ENCODE assay signal across 8 cellular contexts in the genomic region with DNA sequence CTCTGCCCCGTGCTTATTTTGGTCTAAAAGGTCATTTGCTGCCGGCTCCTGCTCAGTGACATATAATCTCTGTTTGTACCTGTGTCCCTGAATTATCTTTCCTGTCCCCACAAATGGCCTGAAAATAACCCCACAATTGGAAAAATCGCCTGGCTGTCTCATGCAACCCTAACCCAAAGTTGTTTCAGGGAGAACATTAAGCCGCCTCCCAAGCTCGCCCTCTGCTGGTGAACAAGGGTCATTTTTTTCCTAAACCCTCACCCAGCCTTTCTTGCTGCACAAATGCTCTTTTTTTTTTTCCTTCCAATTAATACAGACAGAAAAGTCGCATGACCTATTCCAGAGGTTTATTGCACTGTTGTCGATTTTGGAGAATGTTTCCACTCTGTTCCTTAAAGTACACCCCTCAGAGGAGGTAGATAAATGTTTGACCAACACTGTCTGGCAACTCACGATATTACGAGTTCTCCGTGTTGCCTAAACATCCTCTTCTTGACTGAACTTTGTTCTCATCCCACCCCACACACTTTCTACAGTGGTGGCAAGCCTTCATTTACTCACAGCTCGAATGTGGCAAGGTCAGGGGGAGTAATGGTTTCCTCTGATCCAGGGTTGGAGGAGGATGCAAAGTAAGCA.
A peak's percentile ranks its signal among the peaks of the same experiment; 100 is the strongest.
DNase-seq lines count a peak whose midpoint lies in the region; ATAC-seq and TF ChIP-seq lines count a peak whose summit lies in the region.

No MANE protein-coding gene starts in this region.

- H3K27me3 Mint-ChIP-seq in activated T-cell treated with anti-CD3 and anti-CD28 coated beads, Interleukin-2, amount 50 U/mL, for 24 hours, result no peaks in the 10 kb centered on the region
- H3K27me3 Mint-ChIP-seq in nephron (ENCODE audit: low read depth), result peaks cover 4% of the 10 kb centered on the region

- WGBS in esophagus squamous epithelium, 2 donors, result 37% methylated on average over 11 of the region's 11 CpGs

- CTCF ChIA-PET in OCI-LY7 (lab: Charles Lee; ENCODE audit: unreplicated experiment), result no interaction called here

- TF ChIP-seq POLR2A in esophagus squamous epithelium (IDR thresholded peaks at IDR 0.05), result no peak

- no peak overlapping the region for H2AFZ ChIP-seq in OCI-LY7 (ENCODE audit: low read length)

- no peaks in the 10 kb centered on the region for H3K36me3 ChIP-seq in OCI-LY7 (ENCODE audit: insufficient read depth, low read length)
- no peaks in the 10 kb centered on the region for H3K36me3 ChIP-seq in esophagus squamous epithelium

- TF ChIP-seq CTCF in OCI-LY7 (conservative IDR thresholded peaks at IDR 0.05; ENCODE audit: low read length) (peak; percentile 93), esophagus squamous epithelium (IDR thresholded peaks at IDR 0.05) (peak; percentile 56 to 83 (median 66)), nephron (IDR thresholded peaks at IDR 0.05; ENCODE audit: unreplicated experiment in 3 of 3) (peak; percentile 82 to 86 (median 86))

- no peaks in the 10 kb centered on the region for H3K79me2 ChIP-seq in OCI-LY7 (ENCODE audit: insufficient read depth, low read depth, low read length)

- H3K9me3 Mint-ChIP-seq in activated T-cell treated with anti-CD3 and anti-CD28 coated beads, Interleukin-2, amount 50 U/mL, for 24 hours, result peaks cover 2% of the 10 kb centered on the region
- no peaks in the 10 kb centered on the region for H3K9me3 Mint-ChIP-seq in nephron

- DNase-seq in EL (peak; percentile 73), OCI-LY7 (ENCODE audit: low spot score) (peak; percentile 62), esophagus squamous epithelium (lab: John Stamatoyannopoulos, UW) (no peak)
- DNase-seq in activated T-cell treated with anti-CD3 and anti-CD28 coated beads, Interleukin-2, amount 50 U/mL, for 24 hours, result peak; percentile 59
- peak; percentile 61 for DNase-seq in stimulated activated naive CD8-positive, alpha-beta T cell treated with anti-CD3 and anti-CD28 coated beads, Interleukin-15, Interleukin-2, amounts not matched to agents 100 U/mL and 50 U/mL, for 24 hours

- POLR2A ChIA-PET in OCI-LY7 (lab: Charles Lee), result interaction anchor here (0.9 kb wide), 1 partner anchor 8 kb away, joined by 3 read pairs; no protein-coding TSS in a partner anchor

- intact Hi-C loops in OCI-LY7 (cut with micrococcal nuclease; ENCODE audit: unreplicated experiment) (loop anchor here (1.0 kb wide), 1 partner anchor 387 kb away; no protein-coding TSS in a partner anchor), esophagus squamous epithelium (cut with DNase I) (loop anchor here (10.0 kb wide), 1 partner anchor 379 kb away; no protein-coding TSS in a partner anchor)

- no peak overlapping the region for H3K27ac Mint-ChIP-seq in activated T-cell treated with anti-CD3 and anti-CD28 coated beads, Interleukin-2, amount 50 U/mL, for 24 hours
- H3K27ac Mint-ChIP-seq in nephron, result peak overlapping the region; percentile 1 to 31 (median 25)

- H3K9me3 ChIP-seq in OCI-LY7 (ENCODE audit: low read length) (no peaks in the 10 kb centered on the region), esophagus squamous epithelium (no peaks in the 10 kb centered on the region)

- H3K9me2 ChIP-seq in OCI-LY7 (ENCODE audit: insufficient read depth, low read length), result no peaks in the 10 kb centered on the region

- H3K4me3 ChIP-seq in OCI-LY7 (ENCODE audit: low read depth, low read length, poor library complexity, severe bottlenecking) (no peak overlapping the region), esophagus squamous epithelium (no peak overlapping the region)

- peaks cover 6% of the 10 kb centered on the region for H3K4me1 Mint-ChIP-seq in activated T-cell treated with anti-CD3 and anti-CD28 coated beads, Interleukin-2, amount 50 U/mL, for 24 hours (ENCODE audit: low read depth)
- H3K4me1 Mint-ChIP-seq in nephron, result peaks cover 10% of the 10 kb centered on the region

- BruUV-seq in OCI-LY7 (replicated peaks; lab: Mats Ljungman, UMichigan), result no TSS peak

- no peak overlapping the region for H3K4me3 Mint-ChIP-seq in activated T-cell treated with anti-CD3 and anti-CD28 coated beads, Interleukin-2, amount 50 U/mL, for 24 hours
- no peak overlapping the region for H3K4me3 Mint-ChIP-seq in nephron

- no peaks in the 10 kb centered on the region for H3K27me3 ChIP-seq in esophagus squamous epithelium

- no peak overlapping the region for H3K4me2 ChIP-seq in OCI-LY7 (ENCODE audit: low read length)

- peaks cover 4% of the 10 kb centered on the region for H3K36me3 Mint-ChIP-seq in activated T-cell treated with anti-CD3 and anti-CD28 coated beads, Interleukin-2, amount 50 U/mL, for 24 hours (ENCODE audit: low read depth)
- H3K36me3 Mint-ChIP-seq in nephron (ENCODE audit: low read depth), result no peaks in the 10 kb centered on the region

- H3K4me1 ChIP-seq in OCI-LY7 (ENCODE audit: insufficient read depth, low read length, poor library complexity, severe bottlenecking), result no peaks in the 10 kb centered on the region
- H3K4me1 ChIP-seq in esophagus squamous epithelium, result no peaks in the 10 kb centered on the region

- ATAC-seq in HG03025 (IDR thresholded peaks at IDR 0.05; ENCODE audit: low FRiP score, unreplicated experiment) (peak; percentile 56), GM19467 (IDR thresholded peaks at IDR 0.05; ENCODE audit: unreplicated experiment) (no peak)
- no peak for ATAC-seq in stimulated activated naive CD8-positive, alpha-beta T cell treated with anti-CD3 and anti-CD28 coated beads, Interleukin-15, Interleukin-2, amounts not matched to agents 100 U/mL and 50 U/mL, for 24 hours

- H3K27ac ChIP-seq in OCI-LY7 (ENCODE audit: low read depth, low read length, poor library complexity, severe bottlenecking) (no peak overlapping the region), esophagus squamous epithelium (no peak overlapping the region)

- no peaks in the 10 kb centered on the region for H4K20me1 ChIP-seq in OCI-LY7 (ENCODE audit: insufficient read depth, low read length)
